8 cellular contexts compared by ENCODE assay signal in the genomic region with DNA sequence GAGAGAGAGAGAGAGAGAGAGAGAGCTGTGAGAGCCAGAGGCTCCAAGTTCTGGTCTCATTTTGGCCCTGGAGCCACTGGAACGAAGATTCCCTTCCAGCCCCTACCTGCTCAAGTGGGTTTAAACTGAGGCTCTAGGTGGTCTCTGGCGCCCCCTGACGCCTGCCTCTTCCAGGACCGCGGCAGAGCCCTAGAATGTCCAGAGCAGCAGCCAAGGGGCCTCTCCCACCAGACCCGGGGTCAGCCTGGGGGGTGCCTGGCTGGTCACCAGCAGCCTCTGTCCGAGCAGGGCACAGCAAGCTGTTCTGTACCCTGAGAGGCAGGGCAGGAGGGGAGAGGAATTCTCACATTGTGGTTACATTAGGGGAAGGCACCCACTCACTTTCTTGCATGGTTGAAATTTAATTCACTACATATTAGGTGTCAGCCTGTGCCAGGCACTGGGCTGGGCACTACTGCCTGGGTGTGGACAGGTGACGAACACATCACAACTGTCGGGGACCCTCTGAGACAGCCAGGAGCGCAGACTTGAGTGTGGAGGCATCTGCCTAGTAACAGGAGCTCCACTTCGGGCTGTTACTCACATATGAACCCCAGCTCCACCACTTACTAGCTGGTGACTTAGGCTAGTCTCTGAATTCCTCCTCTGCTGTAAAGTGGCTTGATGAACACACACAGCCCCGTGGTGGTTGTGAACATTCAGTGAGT. TPM values are rescaled to one million over a fixed set of nuclear protein-coding genes. Genes with fewer than 3 reads are reported as not detected.
DNase-seq lines count a peak whose midpoint lies in the region; ATAC-seq, FAIRE-seq and TF ChIP-seq lines count a peak whose summit lies in the region.

No MANE protein-coding gene starts in this region.

- H3K4me1 ChIP-seq in upper lobe of right lung, result no peaks in the 10 kb centered on the region

- POLR2A ChIA-PET in AG04450 (lab: Yijun Ruan, JAX) (no interaction called here), HEK293T (lab: Yijun Ruan, JAX) (no interaction called here)

- ATAC-seq in upper lobe of right lung (peak; percentile 29), HG02678 (IDR thresholded peaks at IDR 0.05; ENCODE audit: unreplicated experiment) (no peak)

- H3K9me3 ChIP-seq in AG04450 (ENCODE audit: control insufficient read depth, insufficient read depth, low read length) (no peaks in the 10 kb centered on the region), upper lobe of right lung (no peaks in the 10 kb centered on the region)

- CTCF ChIA-PET in AG04450 (lab: Charles Lee) (interaction anchor here (0.7 to 1.7 kb wide), 6 partner anchors 39 to 352 kb away, joined by 3 to 8 read pairs (median 3); no protein-coding TSS in a partner anchor), HEK293T (lab: Yijun Ruan, JAX) (interaction anchor here (0.6 to 0.7 kb wide), 3 partner anchors 73 to 319 kb away, joined by 3 to 4 read pairs (median 3); no protein-coding TSS in a partner anchor)

- no peaks in the 10 kb centered on the region for H3K4me1 Mint-ChIP-seq in activated T-helper 1 cell treated with anti-CD3 and anti-CD28 coated beads, Interleukin-12 subunit alpha, Interleukin-12 subunit beta, Interleukin-2, Interleukin-4 antibody, amounts not matched to agents 30 ng/mL and 10 ng/mL and 1 ng/mL, durations not matched to agents 14 hours and 24 hours and 36 hours (ENCODE audit: low read depth)

- FAIRE-seq in RCC 7860 (lab: Jason Lieb, UNC), result no peak

- intact Hi-C loops in upper lobe of right lung (cut with DNase I), result no loop called here
- intact Hi-C loops in activated T-helper 1 cell treated with anti-CD3 and anti-CD28 coated beads, Interleukin-12 subunit alpha, Interleukin-12 subunit beta, Interleukin-2, Interleukin-4 antibody, amounts not matched to agents 30 ng/mL and 10 ng/mL and 1 ng/mL, durations not matched to agents 14 hours and 24 hours and 36 hours (cut with micrococcal nuclease), result loop anchor here (5.0 kb wide), 1 partner anchor 226 kb away; no protein-coding TSS in a partner anchor

- H3K9me3 Mint-ChIP-seq in activated T-helper 1 cell treated with anti-CD3 and anti-CD28 coated beads, Interleukin-12 subunit alpha, Interleukin-12 subunit beta, Interleukin-2, Interleukin-4 antibody, amounts not matched to agents 30 ng/mL and 10 ng/mL and 1 ng/mL, durations not matched to agents 14 hours and 24 hours and 36 hours, result no peaks in the 10 kb centered on the region

- H3K36me3 Mint-ChIP-seq in activated T-helper 1 cell treated with anti-CD3 and anti-CD28 coated beads, Interleukin-12 subunit alpha, Interleukin-12 subunit beta, Interleukin-2, Interleukin-4 antibody, amounts not matched to agents 30 ng/mL and 10 ng/mL and 1 ng/mL, durations not matched to agents 14 hours and 24 hours and 36 hours (ENCODE audit: low read depth), result no peaks in the 10 kb centered on the region

- no peak overlapping the region for H3K4me3 Mint-ChIP-seq in activated T-helper 1 cell treated with anti-CD3 and anti-CD28 coated beads, Interleukin-12 subunit alpha, Interleukin-12 subunit beta, Interleukin-2, Interleukin-4 antibody, amounts not matched to agents 30 ng/mL and 10 ng/mL and 1 ng/mL, durations not matched to agents 14 hours and 24 hours and 36 hours

- H3K27ac ChIP-seq in AG04450 (ENCODE audit: low read depth, low read length), result no peak overlapping the region
- H3K27ac ChIP-seq in upper lobe of right lung, result no peak overlapping the region

- H3K27ac Mint-ChIP-seq in activated T-helper 1 cell treated with anti-CD3 and anti-CD28 coated beads, Interleukin-12 subunit alpha, Interleukin-12 subunit beta, Interleukin-2, Interleukin-4 antibody, amounts not matched to agents 30 ng/mL and 10 ng/mL and 1 ng/mL, durations not matched to agents 14 hours and 24 hours and 36 hours, result no peak overlapping the region

- TF ChIP-seq CTCF in AG04450 (IDR thresholded peaks at IDR 0.05; ENCODE audit: low read depth, low read length) (peak; percentile 55), astrocyte of the cerebellum (IDR thresholded peaks at IDR 0.05; ENCODE audit: low read depth, low read length, missing control alignments) (peak; percentile 67), upper lobe of right lung (IDR thresholded peaks at IDR 0.05) (peak; percentile 50)

- H3K36me3 ChIP-seq in upper lobe of right lung, result peaks cover 34% of the 10 kb centered on the region

- H3K27me3 Mint-ChIP-seq in activated T-helper 1 cell treated with anti-CD3 and anti-CD28 coated beads, Interleukin-12 subunit alpha, Interleukin-12 subunit beta, Interleukin-2, Interleukin-4 antibody, amounts not matched to agents 30 ng/mL and 10 ng/mL and 1 ng/mL, durations not matched to agents 14 hours and 24 hours and 36 hours (ENCODE audit: insufficient read depth), result peaks cover 2% of the 10 kb centered on the region

- no peak overlapping the region for H3K4me3 ChIP-seq in AG04450 (ENCODE audit: low read depth, low read length)
- no peak overlapping the region for H3K4me3 ChIP-seq in astrocyte of the cerebellum (ENCODE audit: low read depth, low read length)
- H3K4me3 ChIP-seq in upper lobe of right lung, result no peak overlapping the region

- no peaks in the 10 kb centered on the region for H3K27me3 ChIP-seq in AG04450 (ENCODE audit: control insufficient read depth, insufficient read depth, low read length)
- H3K27me3 ChIP-seq in upper lobe of right lung, result no peaks in the 10 kb centered on the region

- in situ Hi-C loops in astrocyte of the cerebellum (cut with HindIII; ENCODE audit: low sequenced_read_pairs), result no loop called here

- no peak for DNase-seq in AG04450 (ENCODE audit: low read depth, low spot score)
- DNase-seq in HEK293T (ENCODE audit: extremely low spot score), result peak; percentile 54
- DNase-seq in astrocyte of the cerebellum (ENCODE audit: low read depth), result no peak
- peak; percentile 71 for DNase-seq in islet precursor cell
- DNase-seq in upper lobe of right lung, result no peak
- no peak for DNase-seq in RCC 7860 (ENCODE audit: low spot score)
- no peak for DNase-seq in activated T-helper 1 cell treated with anti-CD3 and anti-CD28 coated beads, Interleukin-12 subunit alpha, Interleukin-12 subunit beta, Interleukin-2, Interleukin-4 antibody, amounts not matched to agents 30 ng/mL and 10 ng/mL and 1 ng/mL, durations not matched to agents 14 hours and 24 hours and 36 hours (ENCODE audit: low spot score)

TF ChIP-seq in HEK293T, 16 proteins besides CTCF, POLR2A, EP300 and RAD21:
- no peak for TF ChIP-seq HDGF (IDR thresholded peaks at IDR 0.05; ENCODE audit: borderline replicate concordance)
- TF ChIP-seq FOXM1 (IDR thresholded peaks at IDR 0.05; ENCODE audit: borderline replicate concordance), result no peak
- no peak for TF ChIP-seq LEF1 (IDR thresholded peaks at IDR 0.05; ENCODE audit: borderline replicate concordance)
- no peak for TF ChIP-seq TARDBP (IDR thresholded peaks at IDR 0.05)
- TF ChIP-seq ARNT (IDR thresholded peaks at IDR 0.05), result no peak
- TF ChIP-seq SP1 (IDR thresholded peaks at IDR 0.05), result no peak
- TF ChIP-seq, protein P1, sequence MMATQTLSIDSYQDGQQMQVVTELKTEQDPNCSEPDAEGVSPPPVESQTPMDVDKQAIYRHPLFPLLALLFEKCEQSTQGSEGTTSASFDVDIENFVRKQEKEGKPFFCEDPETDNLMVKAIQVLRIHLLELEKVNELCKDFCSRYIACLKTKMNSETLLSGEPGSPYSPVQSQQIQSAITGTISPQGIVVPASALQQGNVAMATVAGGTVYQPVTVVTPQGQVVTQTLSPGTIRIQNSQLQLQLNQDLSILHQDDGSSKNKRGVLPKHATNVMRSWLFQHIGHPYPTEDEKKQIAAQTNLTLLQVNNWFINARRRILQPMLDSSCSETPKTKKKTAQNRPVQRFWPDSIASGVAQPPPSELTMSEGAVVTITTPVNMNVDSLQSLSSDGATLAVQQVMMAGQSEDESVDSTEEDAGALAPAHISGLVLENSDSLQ (IDR thresholded peaks at IDR 0.05), result no peak
- no peak for TF ChIP-seq FOXA1 (IDR thresholded peaks at IDR 0.05)
- no peak for TF ChIP-seq ZNF384 (IDR thresholded peaks at IDR 0.05)
- TF ChIP-seq SUZ12 (IDR thresholded peaks at IDR 0.05), result no peak
- no peak for TF ChIP-seq NFRKB (IDR thresholded peaks at IDR 0.05)
TF ChIP-seq in HEK293T: peak in this region for 0.

RNA-seq across cellular contexts. Expression of a gene that starts 44.5 kb away (rescaled TPM):
- 0.67 and 0.74 TPM in 2 replicates for polyA plus RNA-seq in AG04450 (2011; rRNA removed)
- polyA minus RNA-seq in AG04450 (2011; rRNA and poly(A)+ RNA removed), result 0.22 TPM in 1 of 2 replicates, not detected in the other
- total RNA-seq in upper lobe of right lung, result 0.67 TPM
- total RNA-seq in activated T-helper 1 cell treated with anti-CD3 and anti-CD28 coated beads, Interleukin-12 subunit alpha, Interleukin-12 subunit beta, Interleukin-2, Interleukin-4 antibody, amounts not matched to agents 30 ng/mL and 10 ng/mL and 1 ng/mL, durations not matched to agents 14 hours and 24 hours and 36 hours, result not detected in 2 replicates

Comparison
In these comparisons a context has a peak if more than half of its experiments do, and no peak if none do; other contexts are left out.
1. DNase-seq: peak in HEK293T (single experiment) and islet precursor cell (single experiment); none in AG04450 (single experiment), astrocyte of the cerebellum (single experiment), upper lobe of right lung (single experiment), RCC 7860 (single experiment) and activated T-helper 1 cell treated with anti-CD3 and anti-CD28 coated beads, Interleukin-12 subunit alpha, Interleukin-12 subunit beta, Interleukin-2, Interleukin-4 antibody, amounts not matched to agents 30 ng/mL and 10 ng/mL and 1 ng/mL, durations not matched to agents 14 hours and 24 hours and 36 hours (single experiment).
2. Peak in every context shown above with its lines, with median percentiles within 50 percentile points of each other: CTCF ChIP-seq.